Comparison of ENCODE assay signal across 17 cellular contexts in genomic region chr1:153606194-153606593, GRCh38. TPM values are rescaled to one million over a fixed set of nuclear protein-coding genes. Genes with fewer than 3 reads are reported as not detected.
A peak's percentile ranks its signal among the peaks of the same experiment; 100 is the strongest.
DNase-seq lines count a peak whose midpoint lies in the region; ATAC-seq and TF ChIP-seq lines count a peak whose summit lies in the region.
"Had no signal": no experiment of that assay in that cellular context is flagged by ENCODE, and none has a peak within 500 bp of the region (broad histone marks: within the 10 kb centered on the region; RNA-seq: fewer than 3 reads in every experiment).

No MANE protein-coding gene starts in this region.

- no peak overlapping the region for H3K4me3 ChIP-seq in Caco-2 (ENCODE audit: low read depth, low read length)
- H3K4me3 ChIP-seq: BLaER1 treated with 17β-estradiol and CSF1 and Interleukin-3, amounts not matched to agents 10 nM and 100 nM; GM23338 had no signal

- no peaks in the 10 kb centered on the region for H3K9me3 Mint-ChIP-seq in Caco-2 (ENCODE audit: unreplicated experiment)
- no peaks in the 10 kb centered on the region for H3K9me3 Mint-ChIP-seq in endothelial cell (ENCODE audit: unreplicated experiment)
- peaks cover 2% of the 10 kb centered on the region for H3K9me3 Mint-ChIP-seq in stimulated activated memory B cell treated with anti-CD40 and anti-IgM and Interleukin-4, amounts not matched to agents 10 μg/mL and 1 μg/mL and 100 μg/mL, for 72 hours
- no peaks in the 10 kb centered on the region for H3K9me3 Mint-ChIP-seq in activated T-cell treated with anti-CD3 and anti-CD28 coated beads, Interleukin-2, amount 50 U/mL, for 24 hours
- H3K9me3 Mint-ChIP-seq: GM23338, H9 had no signal

- no peaks in the 10 kb centered on the region for H3K9me3 ChIP-seq in Caco-2
- H3K9me3 ChIP-seq: BLaER1 treated with 17β-estradiol and CSF1 and Interleukin-3, amounts not matched to agents 10 nM and 100 nM had no signal

- POLR2A ChIA-PET in Caco-2 (lab: Charles Lee): interaction anchor here (0.9 kb wide), 1 partner anchor 28 kb away, joined by 4 read pairs; the partner anchor contains the start of gene CHTOP

- peaks cover 49% of the 10 kb centered on the region for H3K4me1 ChIP-seq in Caco-2

- H3K27me3 Mint-ChIP-seq in Caco-2 (ENCODE audit: insufficient read depth, unreplicated experiment) (no peaks in the 10 kb centered on the region), endothelial cell (ENCODE audit: unreplicated experiment) (peaks cover 10% of the 10 kb centered on the region)
- no peaks in the 10 kb centered on the region for H3K27me3 Mint-ChIP-seq in stimulated activated memory B cell treated with anti-CD40 and anti-IgM and Interleukin-4, amounts not matched to agents 10 μg/mL and 1 μg/mL and 100 μg/mL, for 72 hours
- H3K27me3 Mint-ChIP-seq in activated T-cell treated with anti-CD3 and anti-CD28 coated beads, Interleukin-2, amount 50 U/mL, for 24 hours: no peaks in the 10 kb centered on the region

- no peaks in the 10 kb centered on the region for H3K27me3 ChIP-seq in Caco-2 (replicated peaks; ENCODE audit: control insufficient read depth, insufficient read depth, low read length)
- H3K27me3 ChIP-seq: BLaER1 treated with 17β-estradiol and CSF1 and Interleukin-3, amounts not matched to agents 10 nM and 100 nM had no signal

- DNase-seq in Caco-2: no peak
- DNase-seq in RKO (ENCODE audit: low spot score): peak; percentile 71
- no peak for DNase-seq in endothelial cell (ENCODE audit: low spot score)
- DNase-seq in stimulated activated CD4-positive, alpha-beta T cell treated with anti-CD3 and anti-CD28 coated beads, Interleukin-4, amount 100 ng/mL, for 4 hours: no peak
- DNase-seq in activated T-cell treated with anti-CD3 and anti-CD28 coated beads, Interleukin-2, amount 50 U/mL, for 24 hours: no peak
- DNase-seq: 8988T; ACHN; Calu3; CD4-positive, CD25-positive, alpha-beta regulatory T cell; DMS 273 treated with DMSO at 0.1 percent for 48 hours; H9; IMR-90 had no signal

- CTCF ChIA-PET in Caco-2 (lab: Charles Lee): interaction anchor here (0.6 kb wide), 1 partner anchor 27 kb away, joined by 3 read pairs; no protein-coding TSS in a partner anchor

- H3K4me1 Mint-ChIP-seq in Caco-2 (ENCODE audit: low read depth, unreplicated experiment) (peaks cover 26% of the 10 kb centered on the region), endothelial cell (ENCODE audit: unreplicated experiment) (peaks cover 45% of the 10 kb centered on the region)
- peaks cover 33% of the 10 kb centered on the region for H3K4me1 Mint-ChIP-seq in stimulated activated memory B cell treated with anti-CD40 and anti-IgM and Interleukin-4, amounts not matched to agents 10 μg/mL and 1 μg/mL and 100 μg/mL, for 72 hours
- peaks cover 6% of the 10 kb centered on the region for H3K4me1 Mint-ChIP-seq in activated T-cell treated with anti-CD3 and anti-CD28 coated beads, Interleukin-2, amount 50 U/mL, for 24 hours (ENCODE audit: low read depth)

- peak overlapping the region; percentile 42 for H3K27ac Mint-ChIP-seq in Caco-2 (ENCODE audit: unreplicated experiment)
- H3K27ac Mint-ChIP-seq in endothelial cell (ENCODE audit: unreplicated experiment): peak overlapping the region; percentile 52
- H3K27ac Mint-ChIP-seq in stimulated activated memory B cell treated with anti-CD40 and anti-IgM and Interleukin-4, amounts not matched to agents 10 μg/mL and 1 μg/mL and 100 μg/mL, for 72 hours: peak overlapping the region; percentile 74
- H3K27ac Mint-ChIP-seq in activated T-cell treated with anti-CD3 and anti-CD28 coated beads, Interleukin-2, amount 50 U/mL, for 24 hours: no peak overlapping the region
- H3K27ac Mint-ChIP-seq: GM23338 had no signal

- ATAC-seq in stimulated activated memory B cell treated with anti-CD40 and anti-IgM and Interleukin-4, amounts not matched to agents 10 μg/mL and 1 μg/mL and 100 μg/mL, for 72 hours: no peak
- no peak for ATAC-seq in GM18502 (IDR thresholded peaks at IDR 0.05; ENCODE audit: poor library complexity, unreplicated experiment)

- TF ChIP-seq CTCF in Caco-2 (IDR thresholded peaks at IDR 0.05; ENCODE audit: insufficient read depth in 1 of 2, low read depth in 1 of 2, low read length in 1 of 2, severe bottlenecking in 1 of 2, unreplicated experiment in 1 of 2): no peak
- no peak for TF ChIP-seq CTCF in endothelial cell (IDR thresholded peaks at IDR 0.05; ENCODE audit: unreplicated experiment)

- peaks cover 8% of the 10 kb centered on the region for H3K36me3 ChIP-seq in Caco-2 (ENCODE audit: control insufficient read depth, insufficient read depth, low read length)
- H3K36me3 ChIP-seq: BLaER1 treated with 17β-estradiol and CSF1 and Interleukin-3, amounts not matched to agents 10 nM and 100 nM had no signal

- H3K36me3 Mint-ChIP-seq in Caco-2 (ENCODE audit: insufficient read depth, unreplicated experiment): peaks cover 58% of the 10 kb centered on the region
- peaks cover 7% of the 10 kb centered on the region for H3K36me3 Mint-ChIP-seq in endothelial cell (ENCODE audit: low read depth, unreplicated experiment)
- H3K36me3 Mint-ChIP-seq in stimulated activated memory B cell treated with anti-CD40 and anti-IgM and Interleukin-4, amounts not matched to agents 10 μg/mL and 1 μg/mL and 100 μg/mL, for 72 hours: no peaks in the 10 kb centered on the region
- no peaks in the 10 kb centered on the region for H3K36me3 Mint-ChIP-seq in activated T-cell treated with anti-CD3 and anti-CD28 coated beads, Interleukin-2, amount 50 U/mL, for 24 hours (ENCODE audit: low read depth)
- H3K36me3 Mint-ChIP-seq: CD4-positive, CD25-positive, alpha-beta regulatory T cell had no signal

- H3K4me3 Mint-ChIP-seq in Caco-2 (ENCODE audit: unreplicated experiment) (no peak overlapping the region), endothelial cell (ENCODE audit: unreplicated experiment) (no peak overlapping the region)
- H3K4me3 Mint-ChIP-seq in stimulated activated memory B cell treated with anti-CD40 and anti-IgM and Interleukin-4, amounts not matched to agents 10 μg/mL and 1 μg/mL and 100 μg/mL, for 72 hours: no peak overlapping the region
- H3K4me3 Mint-ChIP-seq in activated T-cell treated with anti-CD3 and anti-CD28 coated beads, Interleukin-2, amount 50 U/mL, for 24 hours: no peak overlapping the region
- H3K4me3 Mint-ChIP-seq: CD4-positive, CD25-positive, alpha-beta regulatory T cell; GM23338; H9 had no signal

- no TSS peak for BruUV-seq in Caco-2 (replicated peaks; lab: Mats Ljungman, UMichigan)

- intact Hi-C loops in Caco-2 (cut with micrococcal nuclease; ENCODE audit: unreplicated experiment): no loop called here

RNA-seq across cellular contexts. Expression of gene S100A16, which starts 6.7 kb away (rescaled TPM):
- total RNA-seq in Caco-2 (2022) (220 and 243 TPM in 2 replicates), endothelial cell (ENCODE audit: unreplicated experiment) (363 TPM)
- total RNA-seq: CD4-positive, CD25-positive, alpha-beta regulatory T cell had no signal

RNA-seq across cellular contexts. Expression of gene S100A14, which starts 9.9 kb away (rescaled TPM):
- total RNA-seq in Caco-2 (2022) (510 and 624 TPM in 2 replicates), endothelial cell (ENCODE audit: unreplicated experiment) (not detected)
- total RNA-seq: CD4-positive, CD25-positive, alpha-beta regulatory T cell; Daoy; IMR-90 had no signal

RNA-seq across cellular contexts. Expression of gene S100A13, which starts 21.1 kb away (rescaled TPM):
- 198 and 238 TPM in 2 replicates for total RNA-seq in Caco-2 (2022)
- 152 TPM for total RNA-seq in endothelial cell (ENCODE audit: unreplicated experiment)

RNA-seq across cellular contexts. Expression of gene S100A1, which starts 22.0 kb away (rescaled TPM):
- 12.6 and 18.1 TPM in 2 replicates for total RNA-seq in Caco-2 (2022)
- total RNA-seq in endothelial cell (ENCODE audit: unreplicated experiment): not detected
- total RNA-seq: Calu3; CD4-positive, CD25-positive, alpha-beta regulatory T cell; H9 had no signal

RNA-seq across cellular contexts. Expression of gene CHTOP, which starts 27.7 kb away (rescaled TPM):
- total RNA-seq in Caco-2 (2022) (85.1 and 90.6 TPM in 2 replicates), endothelial cell (ENCODE audit: unreplicated experiment) (59.3 TPM)

Comparison
In these comparisons a context has a peak if more than half of its experiments do, and no peak if none do; other contexts are left out.
1. RNA of gene S100A14, which starts 9.9 kb away (total RNA-seq): 510 to 624 TPM in Caco-2; not detected in endothelial cell (single experiment); every median in the first group is over 100 times any median in the second.